Comparison of ENCODE assay signal across 14 cellular contexts in the genomic region with DNA sequence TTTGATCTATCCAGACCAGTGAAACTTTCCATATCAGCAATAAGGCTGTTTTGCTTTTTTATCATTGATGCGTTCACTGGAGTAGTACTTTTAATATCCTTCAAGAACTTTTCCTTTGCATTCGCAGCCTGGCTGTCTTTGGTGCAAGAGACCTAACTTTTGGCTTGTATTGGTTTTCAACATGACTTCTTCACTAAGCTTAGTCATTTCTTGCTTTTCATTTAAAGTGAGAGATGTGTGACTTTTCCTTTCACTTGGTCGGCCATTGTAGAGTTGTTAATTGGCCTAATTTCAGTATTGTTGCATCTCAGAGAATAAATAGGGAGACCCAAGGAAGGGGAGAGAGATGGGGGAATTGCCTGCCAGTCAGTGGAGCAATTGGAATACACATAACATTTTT. TPM values are rescaled to one million over a fixed set of nuclear protein-coding genes. Genes with fewer than 3 reads are reported as not detected.
DNase-seq lines count a peak whose midpoint lies in the region; ATAC-seq lines count a peak whose summit lies in the region.
"Had no signal": no experiment of that assay in that cellular context is flagged by ENCODE, and none has a peak within 500 bp of the region (broad histone marks: within the 10 kb centered on the region; RNA-seq: fewer than 3 reads in every experiment).

No MANE protein-coding gene starts in this region.

- H3K4me1 Mint-ChIP-seq in activated CD4-positive, alpha-beta memory T cell treated with anti-CD3 and anti-CD28 coated beads for 36 hours (ENCODE audit: low read depth) = peaks cover 15% of the 10 kb centered on the region
- H3K4me1 Mint-ChIP-seq in activated CD4-positive, alpha-beta memory T cell treated with anti-CD3 and anti-CD28 coated beads, Interleukin-2, amount 10 ng/mL, durations not matched to agents 7 days and 5 days = peaks cover 12% of the 10 kb centered on the region
- peaks cover 8% of the 10 kb centered on the region for H3K4me1 Mint-ChIP-seq in activated naive CD8-positive, alpha-beta T cell treated with anti-CD3 and anti-CD28 coated beads, Interleukin-2, amount 50 U/mL, for 24 hours
- peaks cover 7% of the 10 kb centered on the region for H3K4me1 Mint-ChIP-seq in activated naive CD8-positive, alpha-beta T cell treated with anti-CD3 and anti-CD28 coated beads for 36 hours
- peaks cover 14% of the 10 kb centered on the region for H3K4me1 Mint-ChIP-seq in activated T-helper 2 cell treated with anti-CD3 and anti-CD28 coated beads, Interferon-gamma antibody, Interleukin-2, Interleukin-4, amounts not matched to agents 10 μg/mL and 5 μg/mL and 100 μg/mL, durations not matched to agents 14 hours and 24 hours and 36 hours (ENCODE audit: low read depth)
- H3K4me1 Mint-ChIP-seq in stimulated activated effector memory CD8-positive, alpha-beta T cell treated with anti-CD3 and anti-CD28 coated beads, Interleukin-12 subunit alpha, Interleukin-12 subunit beta, amount 100 ng/mL, for 72 hours = peaks cover 19% of the 10 kb centered on the region
- H3K4me1 Mint-ChIP-seq: H9 had no signal

- H3K27ac Mint-ChIP-seq in activated CD4-positive, alpha-beta memory T cell treated with anti-CD3 and anti-CD28 coated beads for 36 hours = peak overlapping the region; percentile 26
- no peak overlapping the region for H3K27ac Mint-ChIP-seq in activated CD4-positive, alpha-beta memory T cell treated with anti-CD3 and anti-CD28 coated beads, Interleukin-2, amount 10 ng/mL, durations not matched to agents 7 days and 5 days
- peak overlapping the region; percentile 61 for H3K27ac Mint-ChIP-seq in activated naive CD8-positive, alpha-beta T cell treated with anti-CD3 and anti-CD28 coated beads, Interleukin-2, amount 50 U/mL, for 24 hours
- H3K27ac Mint-ChIP-seq in activated naive CD8-positive, alpha-beta T cell treated with anti-CD3 and anti-CD28 coated beads for 36 hours = no peak overlapping the region
- H3K27ac Mint-ChIP-seq in activated T-helper 2 cell treated with anti-CD3 and anti-CD28 coated beads, Interferon-gamma antibody, Interleukin-2, Interleukin-4, amounts not matched to agents 10 μg/mL and 5 μg/mL and 100 μg/mL, durations not matched to agents 14 hours and 24 hours and 36 hours = peak overlapping the region; percentile 50
- peak overlapping the region; percentile 15 for H3K27ac Mint-ChIP-seq in stimulated activated effector memory CD8-positive, alpha-beta T cell treated with anti-CD3 and anti-CD28 coated beads, Interleukin-12 subunit alpha, Interleukin-12 subunit beta, amount 100 ng/mL, for 72 hours
- H3K27ac Mint-ChIP-seq: H9 had no signal

- intact Hi-C loops in activated CD4-positive, alpha-beta memory T cell treated with anti-CD3 and anti-CD28 coated beads for 36 hours (cut with micrococcal nuclease) = no loop called here
- intact Hi-C loops in activated T-helper 2 cell treated with anti-CD3 and anti-CD28 coated beads, Interferon-gamma antibody, Interleukin-2, Interleukin-4, amounts not matched to agents 10 μg/mL and 5 μg/mL and 100 μg/mL, durations not matched to agents 14 hours and 24 hours and 36 hours (cut with micrococcal nuclease) = no loop called here
- intact Hi-C loops in cardiac septum (cut with DNase I) = no loop called here

- no peaks in the 10 kb centered on the region for H3K9me3 Mint-ChIP-seq in activated CD4-positive, alpha-beta memory T cell treated with anti-CD3 and anti-CD28 coated beads for 36 hours
- H3K9me3 Mint-ChIP-seq in activated CD4-positive, alpha-beta memory T cell treated with anti-CD3 and anti-CD28 coated beads, Interleukin-2, amount 10 ng/mL, durations not matched to agents 7 days and 5 days = no peaks in the 10 kb centered on the region
- no peaks in the 10 kb centered on the region for H3K9me3 Mint-ChIP-seq in activated naive CD8-positive, alpha-beta T cell treated with anti-CD3 and anti-CD28 coated beads, Interleukin-2, amount 50 U/mL, for 24 hours
- no peaks in the 10 kb centered on the region for H3K9me3 Mint-ChIP-seq in activated naive CD8-positive, alpha-beta T cell treated with anti-CD3 and anti-CD28 coated beads for 36 hours
- peaks cover 13% of the 10 kb centered on the region for H3K9me3 Mint-ChIP-seq in activated T-helper 2 cell treated with anti-CD3 and anti-CD28 coated beads, Interferon-gamma antibody, Interleukin-2, Interleukin-4, amounts not matched to agents 10 μg/mL and 5 μg/mL and 100 μg/mL, durations not matched to agents 14 hours and 24 hours and 36 hours
- H3K9me3 Mint-ChIP-seq in stimulated activated effector memory CD8-positive, alpha-beta T cell treated with anti-CD3 and anti-CD28 coated beads, Interleukin-12 subunit alpha, Interleukin-12 subunit beta, amount 100 ng/mL, for 72 hours = no peaks in the 10 kb centered on the region

- no peak overlapping the region for H3K4me3 Mint-ChIP-seq in activated CD4-positive, alpha-beta memory T cell treated with anti-CD3 and anti-CD28 coated beads for 36 hours
- no peak overlapping the region for H3K4me3 Mint-ChIP-seq in activated CD4-positive, alpha-beta memory T cell treated with anti-CD3 and anti-CD28 coated beads, Interleukin-2, amount 10 ng/mL, durations not matched to agents 7 days and 5 days
- H3K4me3 Mint-ChIP-seq in activated naive CD8-positive, alpha-beta T cell treated with anti-CD3 and anti-CD28 coated beads, Interleukin-2, amount 50 U/mL, for 24 hours = no peak overlapping the region
- no peak overlapping the region for H3K4me3 Mint-ChIP-seq in activated naive CD8-positive, alpha-beta T cell treated with anti-CD3 and anti-CD28 coated beads for 36 hours
- no peak overlapping the region for H3K4me3 Mint-ChIP-seq in activated T-helper 2 cell treated with anti-CD3 and anti-CD28 coated beads, Interferon-gamma antibody, Interleukin-2, Interleukin-4, amounts not matched to agents 10 μg/mL and 5 μg/mL and 100 μg/mL, durations not matched to agents 14 hours and 24 hours and 36 hours (ENCODE audit: low read depth)
- no peak overlapping the region for H3K4me3 Mint-ChIP-seq in stimulated activated effector memory CD8-positive, alpha-beta T cell treated with anti-CD3 and anti-CD28 coated beads, Interleukin-12 subunit alpha, Interleukin-12 subunit beta, amount 100 ng/mL, for 72 hours
- H3K4me3 Mint-ChIP-seq: CD4-positive, CD25-positive, alpha-beta regulatory T cell; H9 had no signal

- no peaks in the 10 kb centered on the region for H3K27me3 Mint-ChIP-seq in activated CD4-positive, alpha-beta memory T cell treated with anti-CD3 and anti-CD28 coated beads for 36 hours
- no peaks in the 10 kb centered on the region for H3K27me3 Mint-ChIP-seq in activated CD4-positive, alpha-beta memory T cell treated with anti-CD3 and anti-CD28 coated beads, Interleukin-2, amount 10 ng/mL, durations not matched to agents 7 days and 5 days
- H3K27me3 Mint-ChIP-seq in activated naive CD8-positive, alpha-beta T cell treated with anti-CD3 and anti-CD28 coated beads, Interleukin-2, amount 50 U/mL, for 24 hours = no peaks in the 10 kb centered on the region
- no peaks in the 10 kb centered on the region for H3K27me3 Mint-ChIP-seq in activated naive CD8-positive, alpha-beta T cell treated with anti-CD3 and anti-CD28 coated beads for 36 hours
- H3K27me3 Mint-ChIP-seq in activated T-helper 2 cell treated with anti-CD3 and anti-CD28 coated beads, Interferon-gamma antibody, Interleukin-2, Interleukin-4, amounts not matched to agents 10 μg/mL and 5 μg/mL and 100 μg/mL, durations not matched to agents 14 hours and 24 hours and 36 hours (ENCODE audit: low read depth) = no peaks in the 10 kb centered on the region
- H3K27me3 Mint-ChIP-seq: CD4-positive, CD25-positive, alpha-beta regulatory T cell had no signal

- DNase-seq in activated CD4-positive, alpha-beta memory T cell treated with anti-CD3 and anti-CD28 coated beads for 36 hours = no peak
- DNase-seq in activated CD4-positive, alpha-beta memory T cell treated with anti-CD3 and anti-CD28 coated beads, Interleukin-2, amount 10 ng/mL, durations not matched to agents 7 days and 5 days = no peak
- DNase-seq in activated naive CD8-positive, alpha-beta T cell treated with anti-CD3 and anti-CD28 coated beads, Interleukin-2, amount 50 U/mL, for 24 hours = no peak
- no peak for DNase-seq in activated naive CD8-positive, alpha-beta T cell treated with anti-CD3 and anti-CD28 coated beads for 36 hours
- no peak for DNase-seq in activated T-helper 2 cell treated with anti-CD3 and anti-CD28 coated beads, Interferon-gamma antibody, Interleukin-2, Interleukin-4, amounts not matched to agents 10 μg/mL and 5 μg/mL and 100 μg/mL, durations not matched to agents 14 hours and 24 hours and 36 hours (ENCODE audit: low spot score)
- DNase-seq in stimulated activated effector memory CD8-positive, alpha-beta T cell treated with anti-CD3 and anti-CD28 coated beads, Interleukin-12 subunit alpha, Interleukin-12 subunit beta, amount 100 ng/mL, for 72 hours (ENCODE audit: low spot score in 2 of 2) = no peak
- DNase-seq in cardiac septum (ENCODE audit: low spot score) = no peak
- DNase-seq in central memory CD4-positive, alpha-beta T cell = no peak
- DNase-seq: 8988T, DMS53, GF-D8, GOT3, H9 had no signal

- CTCF ChIA-PET in activated CD4-positive, alpha-beta memory T cell treated with anti-CD3 and anti-CD28 coated beads for 36 hours (lab: Charles Lee) = no interaction called here
- CTCF ChIA-PET in activated CD4-positive, alpha-beta memory T cell treated with anti-CD3 and anti-CD28 coated beads, Interleukin-2, amount 10 ng/mL, durations not matched to agents 7 days and 5 days (lab: Charles Lee) = no interaction called here

- no peak for ATAC-seq in activated naive CD8-positive, alpha-beta T cell treated with anti-CD3 and anti-CD28 coated beads, Interleukin-2, amount 50 U/mL, for 24 hours
- ATAC-seq in stimulated activated effector memory CD8-positive, alpha-beta T cell treated with anti-CD3 and anti-CD28 coated beads, Interleukin-12 subunit alpha, Interleukin-12 subunit beta, amount 100 ng/mL, for 72 hours = peak; percentile 77

- H3K36me3 Mint-ChIP-seq in activated CD4-positive, alpha-beta memory T cell treated with anti-CD3 and anti-CD28 coated beads for 36 hours = peaks cover 29% of the 10 kb centered on the region
- peaks cover 39% of the 10 kb centered on the region for H3K36me3 Mint-ChIP-seq in activated CD4-positive, alpha-beta memory T cell treated with anti-CD3 and anti-CD28 coated beads, Interleukin-2, amount 10 ng/mL, durations not matched to agents 7 days and 5 days (ENCODE audit: low read depth)
- H3K36me3 Mint-ChIP-seq in activated naive CD8-positive, alpha-beta T cell treated with anti-CD3 and anti-CD28 coated beads, Interleukin-2, amount 50 U/mL, for 24 hours (ENCODE audit: low read depth) = peaks cover 34% of the 10 kb centered on the region
- H3K36me3 Mint-ChIP-seq in activated naive CD8-positive, alpha-beta T cell treated with anti-CD3 and anti-CD28 coated beads for 36 hours = peaks cover 32% of the 10 kb centered on the region
- H3K36me3 Mint-ChIP-seq in activated T-helper 2 cell treated with anti-CD3 and anti-CD28 coated beads, Interferon-gamma antibody, Interleukin-2, Interleukin-4, amounts not matched to agents 10 μg/mL and 5 μg/mL and 100 μg/mL, durations not matched to agents 14 hours and 24 hours and 36 hours (ENCODE audit: low read depth) = peaks cover 42% of the 10 kb centered on the region
- peaks cover 44% of the 10 kb centered on the region for H3K36me3 Mint-ChIP-seq in stimulated activated effector memory CD8-positive, alpha-beta T cell treated with anti-CD3 and anti-CD28 coated beads, Interleukin-12 subunit alpha, Interleukin-12 subunit beta, amount 100 ng/mL, for 72 hours

- POLR2A ChIA-PET in activated CD4-positive, alpha-beta memory T cell treated with anti-CD3 and anti-CD28 coated beads for 36 hours (lab: Charles Lee) = no interaction called here
- POLR2A ChIA-PET in activated CD4-positive, alpha-beta memory T cell treated with anti-CD3 and anti-CD28 coated beads, Interleukin-2, amount 10 ng/mL, durations not matched to agents 7 days and 5 days (lab: Charles Lee) = no interaction called here

RNA-seq across cellular contexts. Expression of gene CMYA5, which starts 26.4 kb away (rescaled TPM):
- total RNA-seq in activated CD4-positive, alpha-beta memory T cell treated with anti-CD3 and anti-CD28 coated beads for 36 hours = under 1 TPM; 0.15 to 0.26 TPM
- total RNA-seq in activated CD4-positive, alpha-beta memory T cell treated with anti-CD3 and anti-CD28 coated beads, Interleukin-2, amount 10 ng/mL, durations not matched to agents 7 days and 5 days = under 1 TPM; 0.08 to 0.10 TPM
- under 1 TPM; 0.16 to 0.29 TPM for total RNA-seq in activated naive CD8-positive, alpha-beta T cell treated with anti-CD3 and anti-CD28 coated beads for 36 hours
- 0.11 and 0.44 TPM in 2 replicates for total RNA-seq in activated T-helper 2 cell treated with anti-CD3 and anti-CD28 coated beads, Interferon-gamma antibody, Interleukin-2, Interleukin-4, amounts not matched to agents 10 μg/mL and 5 μg/mL and 100 μg/mL, durations not matched to agents 14 hours and 24 hours and 36 hours
- 1,204 TPM for total RNA-seq in cardiac septum

RNA-seq across cellular contexts. Expression of gene TENT2, which starts 51.0 kb away (rescaled TPM):
- total RNA-seq in activated CD4-positive, alpha-beta memory T cell treated with anti-CD3 and anti-CD28 coated beads for 36 hours = 10 to 100 TPM; 75.9 to 76.8 TPM
- total RNA-seq in activated CD4-positive, alpha-beta memory T cell treated with anti-CD3 and anti-CD28 coated beads, Interleukin-2, amount 10 ng/mL, durations not matched to agents 7 days and 5 days = 10 to 100 TPM; 79.7 to 80.5 TPM
- total RNA-seq in activated naive CD8-positive, alpha-beta T cell treated with anti-CD3 and anti-CD28 coated beads for 36 hours = 10 to 100 TPM; 68.1 to 73.1 TPM
- total RNA-seq in activated T-helper 2 cell treated with anti-CD3 and anti-CD28 coated beads, Interferon-gamma antibody, Interleukin-2, Interleukin-4, amounts not matched to agents 10 μg/mL and 5 μg/mL and 100 μg/mL, durations not matched to agents 14 hours and 24 hours and 36 hours = 84.1 and 88.0 TPM in 2 replicates
- 39.0 TPM for total RNA-seq in cardiac septum

Comparison
In these comparisons a context has a peak if more than half of its experiments do, and no peak if none do; other contexts are left out.
1. H3K27ac Mint-ChIP-seq: peak in activated CD4-positive, alpha-beta memory T cell treated with anti-CD3 and anti-CD28 coated beads for 36 hours (single experiment), activated naive CD8-positive, alpha-beta T cell treated with anti-CD3 and anti-CD28 coated beads, Interleukin-2, amount 50 U/mL, for 24 hours (single experiment), activated T-helper 2 cell treated with anti-CD3 and anti-CD28 coated beads, Interferon-gamma antibody, Interleukin-2, Interleukin-4, amounts not matched to agents 10 μg/mL and 5 μg/mL and 100 μg/mL, durations not matched to agents 14 hours and 24 hours and 36 hours (single experiment) and stimulated activated effector memory CD8-positive, alpha-beta T cell treated with anti-CD3 and anti-CD28 coated beads, Interleukin-12 subunit alpha, Interleukin-12 subunit beta, amount 100 ng/mL, for 72 hours (single experiment); none in activated CD4-positive, alpha-beta memory T cell treated with anti-CD3 and anti-CD28 coated beads, Interleukin-2, amount 10 ng/mL, durations not matched to agents 7 days and 5 days (single experiment) and activated naive CD8-positive, alpha-beta T cell treated with anti-CD3 and anti-CD28 coated beads for 36 hours (single experiment).
2. RNA of gene CMYA5, which starts 26.4 kb away (total RNA-seq): 1,204 TPM in cardiac septum (single experiment); 0.16 to 0.29 TPM in activated naive CD8-positive, alpha-beta T cell treated with anti-CD3 and anti-CD28 coated beads for 36 hours, 0.15 to 0.26 TPM in activated CD4-positive, alpha-beta memory T cell treated with anti-CD3 and anti-CD28 coated beads for 36 hours, 0.11 to 0.44 TPM in activated T-helper 2 cell treated with anti-CD3 and anti-CD28 coated beads, Interferon-gamma antibody, Interleukin-2, Interleukin-4, amounts not matched to agents 10 μg/mL and 5 μg/mL and 100 μg/mL, durations not matched to agents 14 hours and 24 hours and 36 hours and 0.08 to 0.10 TPM in activated CD4-positive, alpha-beta memory T cell treated with anti-CD3 and anti-CD28 coated beads, Interleukin-2, amount 10 ng/mL, durations not matched to agents 7 days and 5 days; every median in the first group is over 100 times any median in the second.